In the genomic region with DNA sequence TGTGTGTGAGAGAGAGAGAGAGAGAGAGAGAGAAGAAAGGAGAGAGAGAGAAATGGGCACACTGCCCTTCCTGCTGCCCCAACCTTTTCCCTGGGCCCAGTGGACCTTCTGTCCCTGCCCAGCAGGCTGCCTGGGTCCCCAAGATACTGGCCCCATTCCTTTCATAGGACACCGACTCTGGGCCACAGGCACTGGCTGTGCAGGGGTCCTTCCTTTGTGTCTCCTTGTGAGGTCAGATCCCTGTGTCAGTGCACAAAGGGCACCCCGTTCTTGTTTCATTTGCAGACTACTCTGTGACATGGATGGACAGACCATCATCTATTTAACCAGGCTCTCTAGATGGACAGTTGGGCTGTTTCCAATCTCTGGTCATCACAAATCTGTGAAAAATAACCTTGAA, we compare ENCODE assay signal across 17 cellular contexts. TPM values are rescaled to one million over a fixed set of nuclear protein-coding genes. Genes with fewer than 3 reads are reported as not detected.
DNase-seq lines count a peak whose midpoint lies in the region; ATAC-seq and TF ChIP-seq lines count a peak whose summit lies in the region.
"Had no signal": no experiment of that assay in that cellular context is flagged by ENCODE, and none has a peak within 500 bp of the region (broad histone marks: within the 10 kb centered on the region; RNA-seq: fewer than 3 reads in every experiment).

No MANE protein-coding gene starts in this region.

- H3K27me3 ChIP-seq in lung (ENCODE audit: control insufficient read depth, insufficient read depth) (no peaks in the 10 kb centered on the region), thymus (ENCODE audit: control insufficient read depth, insufficient read depth) (no peaks in the 10 kb centered on the region)

- H3K36me3 ChIP-seq in lung (ENCODE audit: control insufficient read depth in 2 of 2, insufficient read depth in 2 of 2, low read length in 2 of 2) (no peaks in the 10 kb centered on the region), thymus (ENCODE audit: control insufficient read depth, insufficient read depth) (peaks cover 4% of the 10 kb centered on the region)
- H3K36me3 ChIP-seq: heart right ventricle had no signal

- H3K9me3 Mint-ChIP-seq in activated naive CD4-positive, alpha-beta T cell treated with anti-CD3 and anti-CD28 coated beads, Interleukin-2, amount 50 U/mL, for 24 hours, result no peaks in the 10 kb centered on the region
- no peaks in the 10 kb centered on the region for H3K9me3 Mint-ChIP-seq in activated naive CD4-positive, alpha-beta T cell treated with anti-CD3 and anti-CD28 coated beads, Interleukin-2, amount 50 U/mL, for 72 hours
- peaks cover 0 to 3% (median 0%) of the 10 kb centered on the region in 5 experiments for H3K9me3 Mint-ChIP-seq in brain
- H3K9me3 Mint-ChIP-seq in progenitor cell of endocrine pancreas (ENCODE audit: low read depth), result no peaks in the 10 kb centered on the region
- H3K9me3 Mint-ChIP-seq: immature natural killer cell had no signal

- H3K27ac ChIP-seq in lung (ENCODE audit: low read depth in 1 of 2, low read length in 1 of 2) (no peak overlapping the region), thymus (ENCODE audit: low read depth) (peak overlapping the region; percentile 6)
- H3K27ac ChIP-seq: VCaP had no signal

- ATAC-seq in activated naive CD4-positive, alpha-beta T cell treated with anti-CD3 and anti-CD28 coated beads, Interleukin-2, amount 50 U/mL, for 72 hours, result no peak
- no peak for ATAC-seq in lung (ENCODE audit: insufficient read depth, low FRiP score)
- ATAC-seq: Right ventricle myocardium inferior had no signal

- H3K4me3 ChIP-seq in lung, result no peak overlapping the region
- no peak overlapping the region for H3K4me3 ChIP-seq in thymus (ENCODE audit: low read length)
- H3K4me3 ChIP-seq: heart right ventricle had no signal

- peaks cover 47% of the 10 kb centered on the region for H3K4me1 Mint-ChIP-seq in activated naive CD4-positive, alpha-beta T cell treated with anti-CD3 and anti-CD28 coated beads, Interleukin-2, amount 50 U/mL, for 24 hours
- peaks cover 98% of the 10 kb centered on the region for H3K4me1 Mint-ChIP-seq in brain
- H3K4me1 Mint-ChIP-seq in progenitor cell of endocrine pancreas (ENCODE audit: low read depth), result peaks cover 8% of the 10 kb centered on the region

- H3K4me3 Mint-ChIP-seq in activated naive CD4-positive, alpha-beta T cell treated with anti-CD3 and anti-CD28 coated beads, Interleukin-2, amount 50 U/mL, for 24 hours, result no peak overlapping the region
- H3K4me3 Mint-ChIP-seq in brain, result peak overlapping the region; percentile 33 to 67 (median 51)
- no peak overlapping the region for H3K4me3 Mint-ChIP-seq in progenitor cell of endocrine pancreas (ENCODE audit: low read depth)
- H3K4me3 Mint-ChIP-seq: immature natural killer cell had no signal

- DNase-seq in activated naive CD4-positive, alpha-beta T cell treated with anti-CD3 and anti-CD28 coated beads, Interleukin-2, amount 50 U/mL, for 72 hours (ENCODE audit: low spot score in 2 of 2), result no peak
- DNase-seq in lung (ENCODE audit: low spot score) (peak; percentile 2), progenitor cell of endocrine pancreas (ENCODE audit: low spot score, unreplicated experiment) (no peak), ACHN (no peak)
- no peak for DNase-seq in stimulated activated CD4-positive, alpha-beta T cell treated with anti-CD3 and anti-CD28 coated beads, Interleukin-2, amount 100 ng/mL, for 24 hours
- DNase-seq: activated naive CD4-positive, alpha-beta T cell treated with Interleukin-2 at 50 U/mL for 16 hours; aorta; immature natural killer cell; Kasumi-1; NCI-H1105; NCI-H510A had no signal

- H3K27me3 Mint-ChIP-seq in activated naive CD4-positive, alpha-beta T cell treated with anti-CD3 and anti-CD28 coated beads, Interleukin-2, amount 50 U/mL, for 24 hours, result no peaks in the 10 kb centered on the region
- H3K27me3 Mint-ChIP-seq in brain (no peaks in the 10 kb centered on the region), progenitor cell of endocrine pancreas (peaks cover 41% of the 10 kb centered on the region)

- H3K36me3 Mint-ChIP-seq in activated naive CD4-positive, alpha-beta T cell treated with anti-CD3 and anti-CD28 coated beads, Interleukin-2, amount 50 U/mL, for 24 hours, result no peaks in the 10 kb centered on the region
- H3K36me3 Mint-ChIP-seq in activated naive CD4-positive, alpha-beta T cell treated with anti-CD3 and anti-CD28 coated beads, Interleukin-2, amount 50 U/mL, for 72 hours, result no peaks in the 10 kb centered on the region
- H3K36me3 Mint-ChIP-seq in brain (no peaks in the 10 kb centered on the region), progenitor cell of endocrine pancreas (ENCODE audit: insufficient read depth) (no peaks in the 10 kb centered on the region)
- H3K36me3 Mint-ChIP-seq: immature natural killer cell had no signal

- no peaks in the 10 kb centered on the region for H3K9me3 ChIP-seq in lung (ENCODE audit: control insufficient read depth in 2 of 2, insufficient read depth in 1 of 2, low read length in 1 of 2)
- no peaks in the 10 kb centered on the region for H3K9me3 ChIP-seq in thymus (ENCODE audit: control insufficient read depth)
- H3K9me3 ChIP-seq: heart right ventricle had no signal

- 93 to 100% methylated on average over 2 of the region's 2 CpGs for WGBS in lung, 2 donors
- WGBS in thymus, result 98% methylated on average over 2 of the region's 2 CpGs

- no peak for TF ChIP-seq CTCF in brain (conservative IDR thresholded peaks at IDR 0.05)
- TF ChIP-seq CTCF in lung (IDR thresholded peaks at IDR 0.05; ENCODE audit: control extremely low read depth, extremely low read depth), result no peak
- no peak for TF ChIP-seq CTCF in progenitor cell of endocrine pancreas (IDR thresholded peaks at IDR 0.05; ENCODE audit: unreplicated experiment)

- H3K27ac Mint-ChIP-seq in activated naive CD4-positive, alpha-beta T cell treated with anti-CD3 and anti-CD28 coated beads, Interleukin-2, amount 50 U/mL, for 24 hours, result peak overlapping the region; percentile 8
- H3K27ac Mint-ChIP-seq in activated naive CD4-positive, alpha-beta T cell treated with anti-CD3 and anti-CD28 coated beads, Interleukin-2, amount 50 U/mL, for 72 hours, result no peak overlapping the region
- H3K27ac Mint-ChIP-seq in brain (peak overlapping the region; percentile 92 to 98 (median 97)), progenitor cell of endocrine pancreas (no peak overlapping the region)

- H3K4me1 ChIP-seq in lung (ENCODE audit: control insufficient read depth in 2 of 2, insufficient read depth in 2 of 2, low read length in 2 of 2) (peaks cover 0 to 10% of the 10 kb centered on the region in 2 donors), thymus (ENCODE audit: control insufficient read depth, insufficient read depth, low read length) (peaks cover 88% of the 10 kb centered on the region)

- in situ Hi-C loops in ACHN (cut with HindIII; ENCODE audit: low pct_ligation_motif_present, low pct_unique_long_range_greater_than_20kb, low sequenced_read_pairs), result loop anchor here (25.0 kb wide), 1 partner anchor 93 kb away; no protein-coding TSS in a partner anchor

RNA-seq across cellular contexts. Expression of gene KLF13, which starts 21.3 kb away (rescaled TPM):
- total RNA-seq in activated naive CD4-positive, alpha-beta T cell treated with anti-CD3 and anti-CD28 coated beads, Interleukin-2, amount 50 U/mL, for 72 hours, result 100 to 1,000 TPM; 124 to 161 TPM
- polyA plus RNA-seq in brain (ENCODE audit: insufficient read depth, low read depth, low replicate concordance), result 88.5 TPM
- total RNA-seq in lung, result 100 to 1,000 TPM in 1 of 2 donors, 10 to 100 TPM in 1; 38.3 to 157 TPM
- 10 to 100 TPM; 47.1 to 63.2 TPM for polyA plus RNA-seq in lung
- polyA plus RNA-seq in thymus, result 107 TPM
- 26.9 and 34.0 TPM in 2 replicates for total RNA-seq in progenitor cell of endocrine pancreas

Comparison
In these comparisons a context has a peak if more than half of its experiments do, and no peak if none do; other contexts are left out.
1. H3K27ac Mint-ChIP-seq: peak in activated naive CD4-positive, alpha-beta T cell treated with anti-CD3 and anti-CD28 coated beads, Interleukin-2, amount 50 U/mL, for 24 hours (single experiment) and brain (5 of 5); none in activated naive CD4-positive, alpha-beta T cell treated with anti-CD3 and anti-CD28 coated beads, Interleukin-2, amount 50 U/mL, for 72 hours (0 of 2) and progenitor cell of endocrine pancreas (single experiment).
2. H3K4me3 Mint-ChIP-seq: peak in brain (5 of 5); none in activated naive CD4-positive, alpha-beta T cell treated with anti-CD3 and anti-CD28 coated beads, Interleukin-2, amount 50 U/mL, for 24 hours (single experiment) and progenitor cell of endocrine pancreas (single experiment).